Comparison of ENCODE assay signal across 2 cellular contexts in the genomic region with DNA sequence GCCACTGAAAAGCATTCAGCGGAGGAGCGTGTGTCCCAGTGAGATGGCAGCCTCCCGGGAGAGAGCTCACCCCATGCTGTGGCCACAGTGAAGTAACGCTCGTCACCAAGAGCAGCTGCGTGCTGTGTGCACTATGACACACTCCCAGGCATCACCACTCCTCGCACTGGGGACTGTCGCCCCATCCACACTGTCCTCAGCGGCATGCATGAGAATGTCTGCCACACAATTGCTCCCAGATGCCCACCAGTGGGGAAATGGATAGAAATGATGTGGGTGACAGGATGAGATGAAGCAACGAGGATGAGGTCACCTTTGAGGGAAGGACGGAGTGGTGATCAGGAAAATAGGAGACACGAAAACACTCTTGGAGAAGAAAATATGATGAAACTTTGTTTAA.
TF ChIP-seq lines count a peak whose summit lies in the region.

No MANE protein-coding gene starts in this region.

TF ChIP-seq in HepG2, 621 proteins besides CTCF, POLR2A, EP300 and RAD21:
- no peak for TF ChIP-seq KLF9 (CRISPR knock-in tag; IDR thresholded peaks at IDR 0.05; ENCODE audit: low read depth)
- no peak for TF ChIP-seq PTBP1 (IDR thresholded peaks at IDR 0.05; ENCODE audit: low read depth, low read length, poor library complexity, severe bottlenecking)
- TF ChIP-seq FOXC1 (CRISPR knock-in tag; IDR thresholded peaks at IDR 0.05; ENCODE audit: borderline replicate concordance), result no peak
- peak; percentile 57; the same call in 1 of the 2 replicates for TF ChIP-seq ATF7 (IDR thresholded peaks at IDR 0.05)
- no peak for TF ChIP-seq ATF7 (CRISPR knock-in tag; IDR thresholded peaks at IDR 0.05)

TF ChIP-seq in H1, 55 proteins besides CTCF, POLR2A, EP300 and RAD21:
- TF ChIP-seq TCF12 (IDR thresholded peaks at IDR 0.05; ENCODE audit: low read depth, low read length) (no peak), TEAD4 (IDR thresholded peaks at IDR 0.05; ENCODE audit: low read depth, low read length) (no peak)
